Comparison of ENCODE assay signal across 15 cellular contexts in genomic region chr10:90742189-90742588, GRCh38.
A peak's percentile ranks its signal among the peaks of the same experiment; 100 is the strongest.
DNase-seq lines count a peak whose midpoint lies in the region; ATAC-seq and TF ChIP-seq lines count a peak whose summit lies in the region.
"Had no signal": no experiment of that assay in that cellular context is flagged by ENCODE, and none has a peak within 500 bp of the region (broad histone marks: within the 10 kb centered on the region; RNA-seq: fewer than 3 reads in every experiment).

No MANE protein-coding gene starts in this region.

- TF ChIP-seq CTCF in IMR-90 (conservative IDR thresholded peaks at IDR 0.05; ENCODE audit: low read depth, low read length) = no peak
- no peak for TF ChIP-seq CTCF in choroid plexus epithelial cell (conservative IDR thresholded peaks at IDR 0.05; ENCODE audit: low read depth, low read length)
- no peak for TF ChIP-seq CTCF in endodermal cell (conservative IDR thresholded peaks at IDR 0.05)

- no TSS peak for BruUV-seq in IMR-90 (replicated peaks; lab: Mats Ljungman, UMichigan)

- peak; percentile 51 for DNase-seq in AG08395 (ENCODE audit: low spot score)
- peak; percentile 0 for DNase-seq in IMR-90
- DNase-seq in choroid plexus epithelial cell (ENCODE audit: low read depth) = peak; percentile 16
- DNase-seq in kidney tubule cell (ENCODE audit: low spot score) = peak; percentile 81
- DNase-seq in effector CD8-positive, alpha-beta T cell (lab: John Stamatoyannopoulos, UW) = no peak
- DNase-seq in G401 (ENCODE audit: low spot score) = no peak
- DNase-seq in activated CD4-positive, alpha-beta T cell treated with anti-CD3 and anti-CD28 coated beads, Interleukin-2, amount 50 U/mL, for 1 hour = no peak
- no peak for DNase-seq in endodermal cell
- DNase-seq: activated CD8-positive, alpha-beta memory T cell treated with anti-CD3 and anti-CD28 coated beads, Interleukin-2, amount 50 U/mL, for 4 hours; BE2C; GF-D8; KBM-7 had no signal

- H4K91ac ChIP-seq in IMR-90 (ENCODE audit: insufficient read depth, low read depth, low read length) = no peak overlapping the region

- H3K36me3 Mint-ChIP-seq in endodermal cell (ENCODE audit: low read depth) = no peaks in the 10 kb centered on the region
- H3K36me3 Mint-ChIP-seq: memory B cell had no signal

- no peak overlapping the region for H3K14ac ChIP-seq in IMR-90 (replicated peaks; ENCODE audit: low read depth, low read length)

- H2AK5ac ChIP-seq in IMR-90 (ENCODE audit: low read depth, low read length) = no peak overlapping the region

- H3K23ac ChIP-seq in IMR-90 (ENCODE audit: low read depth, low read length) = no peak overlapping the region

- no peak overlapping the region for H2BK120ac ChIP-seq in IMR-90 (ENCODE audit: low read depth, low read length)

- no peaks in the 10 kb centered on the region for H3K4me1 ChIP-seq in IMR-90 (ENCODE audit: control insufficient read depth, insufficient read depth, low read length)
- peaks cover 3% of the 10 kb centered on the region for H3K4me1 ChIP-seq in endodermal cell (ENCODE audit: control insufficient read depth, insufficient read depth, low read length)
- H3K4me1 ChIP-seq: BE2C, body of pancreas had no signal

- no peak overlapping the region for H4K5ac ChIP-seq in IMR-90 (ENCODE audit: low read depth, low read length)

- in situ Hi-C loops in IMR-90 (cut with MboI; ENCODE audit: low sequenced_read_pairs) (no loop called here), G401 (cut with HindIII; ENCODE audit: low sequenced_read_pairs) (no loop called here)

- CTCF ChIA-PET in IMR-90 (lab: Yijun Ruan, JAX) = interaction anchor here (1.4 kb wide), 1 partner anchor 129 kb away, joined by 3 read pairs; the partner anchor contains the start of gene RPP30

- intact Hi-C loops in IMR-90 (cut with micrococcal nuclease) = no loop called here

- no peak for ATAC-seq in IMR-90 (ENCODE audit: low read depth)
- ATAC-seq: body of pancreas had no signal

- POLR2A ChIA-PET in IMR-90 (lab: Charles Lee; ENCODE audit: unreplicated experiment) = no interaction called here

- H3K9ac ChIP-seq in IMR-90 (ENCODE audit: low read depth, low read length) (no peak overlapping the region), endodermal cell (ENCODE audit: extremely low read depth, low read length, poor library complexity, severe bottlenecking) (no peak overlapping the region)

- no peak overlapping the region for H3K4ac ChIP-seq in IMR-90 (ENCODE audit: low read depth, low read length)

- no peaks in the 10 kb centered on the region for H3K79me1 ChIP-seq in IMR-90 (ENCODE audit: low read depth in 1 of 2, low read length in 2 of 2)

- H3K18ac ChIP-seq in IMR-90 (ENCODE audit: low read depth, low read length) = no peak overlapping the region

- no peak for TF ChIP-seq RAD21 in IMR-90 (IDR thresholded peaks at IDR 0.05; ENCODE audit: low read length)

- no peak overlapping the region for H3K27ac Mint-ChIP-seq in endodermal cell
- H3K27ac Mint-ChIP-seq: memory B cell had no signal

- peaks cover 11% of the 10 kb centered on the region for H3K27me3 Mint-ChIP-seq in endodermal cell (ENCODE audit: insufficient read depth)

- dilution Hi-C loops in IMR-90 (cut with HindIII; ENCODE audit: low sequenced_read_pairs, unreplicated experiment) = no loop called here

- no peak overlapping the region for H3K4me3 Mint-ChIP-seq in endodermal cell
- H3K4me3 Mint-ChIP-seq: memory B cell had no signal

- H3K4me1 Mint-ChIP-seq in endodermal cell = peaks cover 5% of the 10 kb centered on the region
- H3K4me1 Mint-ChIP-seq: memory B cell had no signal

- H3K4me3 ChIP-seq in IMR-90 (ENCODE audit: insufficient read depth, low read depth, low read length) (no peak overlapping the region), choroid plexus epithelial cell (ENCODE audit: low read depth, low read length) (no peak overlapping the region), endodermal cell (ENCODE audit: low read length) (no peak overlapping the region)
- H3K4me3 ChIP-seq: body of pancreas, thoracic aorta had no signal

- TF ChIP-seq POLR2A in IMR-90 (IDR thresholded peaks at IDR 0.05; ENCODE audit: low read depth, low read length) = no peak

- no peaks in the 10 kb centered on the region for H3K9me1 ChIP-seq in IMR-90 (ENCODE audit: insufficient read depth, low read length)

- H2AFZ ChIP-seq in IMR-90 (replicated peaks; ENCODE audit: low read length, poor library complexity) = no peak overlapping the region

- H2BK5ac ChIP-seq in IMR-90 (ENCODE audit: low read depth, low read length, poor library complexity, severe bottlenecking) = no peak overlapping the region

- H3K9me3 ChIP-seq in IMR-90 (ENCODE audit: control insufficient read depth, insufficient read depth, low read length) = no peaks in the 10 kb centered on the region
- no peaks in the 10 kb centered on the region for H3K9me3 ChIP-seq in endodermal cell (ENCODE audit: control insufficient read depth, low read length)
- H3K9me3 ChIP-seq: BE2C, body of pancreas, thoracic aorta had no signal

- no peaks in the 10 kb centered on the region for H4K20me1 ChIP-seq in IMR-90 (ENCODE audit: insufficient read depth, low read length)

- no peak overlapping the region for H3K4me2 ChIP-seq in IMR-90 (ENCODE audit: low read depth, low read length)

- H4K8ac ChIP-seq in IMR-90 (ENCODE audit: low read depth in 2 of 2, low read length in 2 of 2) = no peak overlapping the region

- no peaks in the 10 kb centered on the region for H3K27me3 ChIP-seq in IMR-90 (ENCODE audit: control insufficient read depth, insufficient read depth, low read length)
- H3K27me3 ChIP-seq in endodermal cell (ENCODE audit: control insufficient read depth, insufficient read depth, low read length, poor library complexity, severe bottlenecking) = no peaks in the 10 kb centered on the region
- H3K27me3 ChIP-seq: body of pancreas had no signal

- no peak overlapping the region for H3K56ac ChIP-seq in IMR-90 (ENCODE audit: extremely low read depth, insufficient read depth, low read length)

- no peak overlapping the region for H2BK20ac ChIP-seq in IMR-90 (ENCODE audit: low read depth, low read length)

- no peaks in the 10 kb centered on the region for H3K36me3 ChIP-seq in IMR-90 (ENCODE audit: control insufficient read depth, insufficient read depth, low read length)
- H3K36me3 ChIP-seq in endodermal cell (ENCODE audit: control insufficient read depth, insufficient read depth, low read length) = no peaks in the 10 kb centered on the region
- H3K36me3 ChIP-seq: BE2C, thoracic aorta had no signal

- no peak overlapping the region for H3K27ac ChIP-seq in IMR-90 (ENCODE audit: insufficient read depth, low read length)
- H3K27ac ChIP-seq in endodermal cell (ENCODE audit: low read depth, low read length) = no peak overlapping the region
- H3K27ac ChIP-seq: body of pancreas, thoracic aorta had no signal

- no peaks in the 10 kb centered on the region for H3K9me3 Mint-ChIP-seq in endodermal cell
- H3K9me3 Mint-ChIP-seq: memory B cell had no signal

- H2BK15ac ChIP-seq in IMR-90 (ENCODE audit: low read depth, low read length) = no peak overlapping the region

- no peak overlapping the region for H2AK9ac ChIP-seq in IMR-90 (replicated peaks; ENCODE audit: low read depth, low read length, poor library complexity)

TF ChIP-seq in IMR-90, 13 proteins besides CTCF, POLR2A, EP300 and RAD21:
- TF ChIP-seq CEBPB (IDR thresholded peaks at IDR 0.05; ENCODE audit: low read depth, low read length) = no peak
- no peak for TF ChIP-seq RCOR1 (IDR thresholded peaks at IDR 0.05; ENCODE audit: insufficient replicate concordance, low read length)
- TF ChIP-seq MAFK (IDR thresholded peaks at IDR 0.05; ENCODE audit: low read depth, low read length) = peak; percentile 91

Comparison
In these comparisons a context has a peak if more than half of its experiments do, and no peak if none do; other contexts are left out.
1. DNase-seq: peak in AG08395 (single experiment), IMR-90 (single experiment), choroid plexus epithelial cell (single experiment) and kidney tubule cell (single experiment); none in effector CD8-positive, alpha-beta T cell (single experiment), G401 (single experiment), activated CD4-positive, alpha-beta T cell treated with anti-CD3 and anti-CD28 coated beads, Interleukin-2, amount 50 U/mL, for 1 hour (single experiment) and endodermal cell (single experiment).